ENCODE assay signal across 8 cellular contexts in genomic region chr11:126969865-126970479, GRCh38. TPM values are rescaled to one million over a fixed set of nuclear protein-coding genes. Genes with fewer than 3 reads are reported as not detected.
DNase-seq lines count a peak whose midpoint lies in the region; ATAC-seq and TF ChIP-seq lines count a peak whose summit lies in the region.

No MANE protein-coding gene starts in this region.

- no peaks in the 10 kb centered on the region for H3K4me1 Mint-ChIP-seq in T-helper 17 cell
- no peaks in the 10 kb centered on the region for H3K4me1 Mint-ChIP-seq in CD14-positive monocyte

- TF ChIP-seq CTCF in CD14-positive monocyte (IDR thresholded peaks at IDR 0.05): no peak

- H3K9me3 Mint-ChIP-seq in CD14-positive monocyte: peaks cover 0 to 5% (median 0%) of the 10 kb centered on the region in 7 donors

- intact Hi-C loops in CD14-positive monocyte (cut with micrococcal nuclease): no loop called here

- H3K4me3 ChIP-seq in iPS-18c (ENCODE audit: insufficient read depth, low read depth, low read length): 0 out of 2 replicates have a peak overlapping the region, but pooled peaks have one; percentile 2

- H3K9me3 ChIP-seq in iPS-18c (ENCODE audit: control insufficient read depth, insufficient read depth, low read length) (peaks cover 4% of the 10 kb centered on the region), T-helper 17 cell (ENCODE audit: control insufficient read depth, low read length, poor library complexity, severe bottlenecking) (no peaks in the 10 kb centered on the region)

- H3K27ac Mint-ChIP-seq in T-helper 17 cell: no peak overlapping the region
- no peak overlapping the region for H3K27ac Mint-ChIP-seq in CD14-positive monocyte

- no peak overlapping the region for H3K4me3 Mint-ChIP-seq in T-helper 17 cell
- peak overlapping the region in 1 of 2 donors; percentile 44 for H3K4me3 Mint-ChIP-seq in CD14-positive monocyte

- ATAC-seq in HG02973 (IDR thresholded peaks at IDR 0.05; ENCODE audit: unreplicated experiment) (peak; percentile 50), SK-N-SH treated with all-trans-retinoic acid at 6 μM for 48 hours (peak; percentile 100), T-helper 17 cell (no peak)

- H3K36me3 Mint-ChIP-seq in T-helper 17 cell (ENCODE audit: low read depth) (peaks cover 3% of the 10 kb centered on the region), CD14-positive monocyte (no peaks in the 10 kb centered on the region)

- H3K27me3 Mint-ChIP-seq in T-helper 17 cell: peaks cover 29% of the 10 kb centered on the region
- H3K27me3 Mint-ChIP-seq in CD14-positive monocyte (ENCODE audit: low read depth in 3 of 3): peaks cover 22 to 24% (median 22%) of the 10 kb centered on the region in 3 donors

- DNase-seq in ELF-1 (ENCODE audit: low read depth, low spot score) (peak; percentile 16), T-helper 17 cell (no peak), 8988T (no peak), CD14-positive monocyte (ENCODE audit: low spot score) (no peak)
- no peak for DNase-seq in central memory CD4-positive, alpha-beta T cell

TF ChIP-seq in SK-N-SH treated with all-trans-retinoic acid at 6 μM for 48 hours, 23 proteins besides CTCF, POLR2A, EP300 and RAD21:
- TF ChIP-seq ZFP3 (CRISPR knock-in tag; IDR thresholded peaks at IDR 0.05) (no peak), ESRRG (CRISPR knock-in tag; IDR thresholded peaks at IDR 0.05) (no peak), ZNF70 (CRISPR knock-in tag; IDR thresholded peaks at IDR 0.05) (no peak), ISL1 (CRISPR knock-in tag; IDR thresholded peaks at IDR 0.05) (no peak), ZNF8 (CRISPR knock-in tag; IDR thresholded peaks at IDR 0.05) (no peak), SNAI2 (CRISPR knock-in tag; IDR thresholded peaks at IDR 0.05) (no peak), ZC3H10 (CRISPR knock-in tag; IDR thresholded peaks at IDR 0.05) (no peak)

RNA-seq across cellular contexts. Expression of gene KIRREL3, which starts 30.6 kb away (rescaled TPM):
- not detected for total RNA-seq in T-helper 17 cell
- polyA plus RNA-seq in CD14-positive monocyte: not detected
